Comparison of ENCODE assay signal across 13 cellular contexts in genomic region chr4:757111-757510, GRCh38. TPM values are rescaled to one million over a fixed set of nuclear protein-coding genes. Genes with fewer than 3 reads are reported as not detected.
DNase-seq lines count a peak whose midpoint lies in the region; ATAC-seq and TF ChIP-seq lines count a peak whose summit lies in the region.
"Had no signal": no experiment of that assay in that cellular context is flagged by ENCODE, and none has a peak within 500 bp of the region (broad histone marks: within the 10 kb centered on the region; RNA-seq: fewer than 3 reads in every experiment).

No MANE protein-coding gene starts in this region.

- H3K9ac ChIP-seq in PC-3 (ENCODE audit: low read length), result no peak overlapping the region
- H3K9ac ChIP-seq: GM23248 had no signal

- CTCF ChIA-PET in PC-3 (lab: Charles Lee), result no interaction called here

- no peaks in the 10 kb centered on the region for H3K79me2 ChIP-seq in PC-3 (ENCODE audit: low read length)

- no peaks in the 10 kb centered on the region for H3K36me3 ChIP-seq in PC-3 (ENCODE audit: low read depth, low read length)

- H3F3A ChIP-seq in PC-3 (ENCODE audit: low read length, unreplicated experiment), result no peaks in the 10 kb centered on the region

- H3K4me1 Mint-ChIP-seq in T-helper 17 cell (peaks cover 26% of the 10 kb centered on the region), neural crest cell (peaks cover 7% of the 10 kb centered on the region)

- H3K27me3 Mint-ChIP-seq in T-helper 17 cell (no peaks in the 10 kb centered on the region), neural crest cell (ENCODE audit: low read depth) (peaks cover 13% of the 10 kb centered on the region)
- H3K27me3 Mint-ChIP-seq: CD4-positive, alpha-beta memory T cell had no signal

- no peaks in the 10 kb centered on the region for H4K20me1 ChIP-seq in PC-3 (ENCODE audit: low read length)

- no peak overlapping the region for H3K4me2 ChIP-seq in PC-3 (ENCODE audit: low read length)

- H2AFZ ChIP-seq in PC-3 (ENCODE audit: low read length), result no peak overlapping the region
- H2AFZ ChIP-seq: GM23248 had no signal

- H3K4me3 ChIP-seq in right cardiac atrium (ENCODE audit: low read length) (no peak overlapping the region), PC-3 (ENCODE audit: low read length) (no peak overlapping the region)
- H3K4me3 ChIP-seq: GM12878, GM23248 had no signal

- H3K9me2 ChIP-seq in PC-3 (replicated peaks; ENCODE audit: low read length), result no peaks in the 10 kb centered on the region

- H3K27ac ChIP-seq in right cardiac atrium (ENCODE audit: low read length) (no peak overlapping the region), PC-3 (ENCODE audit: low read length) (no peak overlapping the region)
- H3K27ac ChIP-seq: C4-2B, GM23248 had no signal

- peaks cover 5% of the 10 kb centered on the region for H3K36me3 Mint-ChIP-seq in T-helper 17 cell (ENCODE audit: low read depth)
- peaks cover 43% of the 10 kb centered on the region for H3K36me3 Mint-ChIP-seq in neural crest cell (ENCODE audit: low read depth)

- H3K9me3 Mint-ChIP-seq in neural crest cell, result peaks cover 7% of the 10 kb centered on the region

- WGBS in right cardiac atrium, result 95% methylated on average over 20 of the region's 20 CpGs

- no peaks in the 10 kb centered on the region for H3K27me3 ChIP-seq in right cardiac atrium (ENCODE audit: control insufficient read depth, insufficient read depth)
- no peaks in the 10 kb centered on the region for H3K27me3 ChIP-seq in PC-3 (ENCODE audit: low read length)
- H3K27me3 ChIP-seq: BE2C had no signal

- ATAC-seq in right cardiac atrium, result peak in 1 of 2 donors; percentile 24
- ATAC-seq in left cardiac atrium, result no peak
- ATAC-seq in T-helper 17 cell, result no peak
- no peak for ATAC-seq in GM21825 (IDR thresholded peaks at IDR 0.05; ENCODE audit: unreplicated experiment)
- no peak for ATAC-seq in PC-3
- ATAC-seq: GM12878 had no signal

- peak overlapping the region; percentile 72 for H3K27ac Mint-ChIP-seq in T-helper 17 cell
- H3K27ac Mint-ChIP-seq in neural crest cell (ENCODE audit: unreplicated experiment), result no peak overlapping the region

- BruUV-seq in PC-3 (replicated peaks; lab: Mats Ljungman, UMichigan), result no TSS peak

- H3K4me1 ChIP-seq in right cardiac atrium (ENCODE audit: control insufficient read depth, insufficient read depth, low read length) (no peaks in the 10 kb centered on the region), PC-3 (ENCODE audit: insufficient read depth, low read length) (no peaks in the 10 kb centered on the region)

- no peak overlapping the region for H3K4me3 Mint-ChIP-seq in T-helper 17 cell
- H3K4me3 Mint-ChIP-seq in neural crest cell, result peak overlapping the region; percentile 51
- H3K4me3 Mint-ChIP-seq: CD4-positive, alpha-beta memory T cell had no signal

- DNase-seq in right cardiac atrium, result peak in 2 of 3 donors; percentile 40 to 48
- no peak for DNase-seq in left cardiac atrium
- no peak for DNase-seq in T-helper 17 cell
- DNase-seq in neural crest cell (ENCODE audit: low read depth, low spot score), result no peak
- DNase-seq in PC-3, result no peak
- no peak for DNase-seq in NCI-H774 (lab: John Stamatoyannopoulos, UW)
- DNase-seq: BE2C; CD4-positive, alpha-beta memory T cell; DMS79; GM23248 had no signal

- intact Hi-C loops in right cardiac atrium (cut with DNase I) (loop anchor here in 1 of 4 donors (10.0 kb wide), 1 partner anchor 228 kb away; the partner anchor contains the start of gene IDUA), left cardiac atrium (cut with DNase I) (no loop called here), PC-3 (cut with micrococcal nuclease) (no loop called here)

- TF ChIP-seq CTCF in neural crest cell (conservative IDR thresholded peaks at IDR 0.05) (no peak), PC-3 (conservative IDR thresholded peaks at IDR 0.05; ENCODE audit: low read depth, low read length) (no peak)

- POLR2A ChIA-PET in PC-3 (lab: Charles Lee; ENCODE audit: unreplicated experiment), result no interaction called here

- H3K9me3 ChIP-seq in right cardiac atrium (ENCODE audit: control insufficient read depth, low read length) (no peaks in the 10 kb centered on the region), T-helper 17 cell (ENCODE audit: control insufficient read depth, low read length, poor library complexity, severe bottlenecking) (no peaks in the 10 kb centered on the region), PC-3 (ENCODE audit: low read length) (no peaks in the 10 kb centered on the region)
- H3K9me3 ChIP-seq: BE2C had no signal

RNA-seq across cellular contexts. Expression of gene PCGF3, which starts 51.5 kb away (rescaled TPM):
- total RNA-seq in right cardiac atrium (10 to 100 TPM; 25.0 to 28.6 (median 26.4) TPM), left cardiac atrium (10 to 100 TPM; 21.4 to 26.6 TPM), T-helper 17 cell (10 to 100 TPM; 31.3 to 38.0 TPM), neural crest cell (58.5 and 61.2 TPM in 2 replicates), PC-3 (2014; rRNA removed) (31.5 and 49.5 TPM in 2 replicates)
- polyA plus RNA-seq in right cardiac atrium, result 30.1 TPM

Comparison
In these comparisons a context has a peak if more than half of its experiments do, and no peak if none do; other contexts are left out.
1. DNase-seq: peak in right cardiac atrium (2 of 3); none in left cardiac atrium (single experiment), T-helper 17 cell (0 of 3), neural crest cell (single experiment), PC-3 (single experiment) and NCI-H774 (single experiment).